In the genomic region with DNA sequence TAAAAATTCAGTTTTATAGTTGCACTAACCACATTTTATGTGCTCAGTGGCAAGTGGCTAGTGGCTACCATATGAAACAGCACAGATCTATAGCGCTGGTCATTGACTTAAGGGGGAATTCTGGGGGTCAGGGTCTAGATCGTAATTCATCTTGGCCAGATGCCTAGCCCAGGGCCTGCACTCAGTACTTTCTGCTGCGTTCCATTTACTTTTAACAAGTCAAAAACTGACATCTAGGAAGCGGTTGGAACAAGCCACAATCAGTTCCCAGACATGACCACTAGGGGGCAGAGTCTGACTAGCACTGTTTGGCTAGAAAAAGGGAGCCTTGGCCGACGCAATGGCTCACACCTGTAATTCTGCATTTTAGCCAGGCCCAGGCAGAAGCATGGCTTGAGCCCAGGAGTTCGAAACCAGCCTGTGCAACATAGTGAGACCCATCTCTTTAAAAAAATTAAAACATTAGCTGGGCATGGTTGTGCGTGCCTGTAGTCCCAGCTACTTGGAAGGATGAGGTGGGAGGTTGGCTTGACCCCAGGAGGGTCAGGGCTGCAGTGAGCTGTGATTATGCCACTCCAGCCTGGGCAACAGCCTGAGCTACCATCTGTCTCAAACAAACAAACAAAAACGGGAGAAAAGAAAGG, we compare ENCODE assay signal across 8 cellular contexts. TPM values are rescaled to one million over a fixed set of nuclear protein-coding genes. Genes with fewer than 3 reads are reported as not detected.
DNase-seq lines count a peak whose midpoint lies in the region; ATAC-seq, FAIRE-seq and TF ChIP-seq lines count a peak whose summit lies in the region.

No MANE protein-coding gene starts in this region.

- ATAC-seq in GM18861 (IDR thresholded peaks at IDR 0.05; ENCODE audit: unreplicated experiment), result peak; percentile 63
- peak; percentile 90 for ATAC-seq in HG03460 (IDR thresholded peaks at IDR 0.05; ENCODE audit: unreplicated experiment)
- ATAC-seq in activated CD4-positive, alpha-beta T cell treated with anti-CD3 and anti-CD28 coated beads for 36 hours, result peak; percentile 95

- FAIRE-seq in A204.1 (lab: Jason Lieb, UNC), result peak; percentile 92

- H3K4me3 ChIP-seq in coronary artery (no peak overlapping the region), lower leg skin (ENCODE audit: low read depth, poor library complexity, severe bottlenecking) (no peak overlapping the region)

- no peak overlapping the region for H3K4me3 Mint-ChIP-seq in activated CD4-positive, alpha-beta T cell treated with anti-CD3 and anti-CD28 coated beads for 36 hours

- peaks cover 7% of the 10 kb centered on the region for H3K4me1 Mint-ChIP-seq in activated CD4-positive, alpha-beta T cell treated with anti-CD3 and anti-CD28 coated beads for 36 hours

- POLR2A ChIA-PET in activated CD4-positive, alpha-beta T cell treated with anti-CD3 and anti-CD28 coated beads for 36 hours (lab: Charles Lee), result no interaction called here

- 11 to 12% methylated on average over 9 of the region's 9 CpGs for WGBS in lower leg skin, 2 donors

- intact Hi-C loops in activated CD4-positive, alpha-beta T cell treated with anti-CD3 and anti-CD28 coated beads for 36 hours (cut with DNase I, micrococcal nuclease), result loop anchor here (1.0 kb wide), 6 partner anchors 9 to 546 kb away; partner anchors contain the start of genes CATIP (in 2 of the 2) and TMBIM1 (in 1 of the 2)
- intact Hi-C loops in lower leg skin (cut with DNase I; ENCODE audit: low total_unique reads), result loop anchor here (10.0 kb wide), 2 partner anchors 54 to 924 kb away; partner anchors contain the start of genes ANKZF1, ATG9A and CATIP

- no peaks in the 10 kb centered on the region for H3K27me3 Mint-ChIP-seq in activated CD4-positive, alpha-beta T cell treated with anti-CD3 and anti-CD28 coated beads for 36 hours

- peak; percentile 32 for DNase-seq in NCI-H524 treated with DMSO at 0.1 percent for 48 hours (lab: John Stamatoyannopoulos, UW)
- peak; percentile 93 for DNase-seq in activated CD4-positive, alpha-beta T cell treated with anti-CD3 and anti-CD28 coated beads for 36 hours
- DNase-seq in coronary artery (ENCODE audit: low spot score), result peak; percentile 86
- DNase-seq in lower leg skin (ENCODE audit: low spot score in 2 of 2), result peak; percentile 86 to 96
- DNase-seq in stimulated activated CD8-positive, alpha-beta memory T cell treated with anti-CD3 and anti-CD28 coated beads, Interleukin-12 subunit alpha, Interleukin-12 subunit beta, amount 100 ng/mL, for 1 hour (ENCODE audit: low read depth), result peak; percentile 82

- H3K27ac ChIP-seq in coronary artery, result no peak overlapping the region

- no peak for TF ChIP-seq POLR2A in lower leg skin (IDR thresholded peaks at IDR 0.05)

- no peak overlapping the region for H3K27ac Mint-ChIP-seq in activated CD4-positive, alpha-beta T cell treated with anti-CD3 and anti-CD28 coated beads for 36 hours

- TF ChIP-seq CTCF in coronary artery (IDR thresholded peaks at IDR 0.05), result peak; percentile 96
- peak in 2 of 3 donors; percentile 9 to 91 for TF ChIP-seq CTCF in lower leg skin (IDR thresholded peaks at IDR 0.05)

- no peaks in the 10 kb centered on the region for H3K9me3 Mint-ChIP-seq in activated CD4-positive, alpha-beta T cell treated with anti-CD3 and anti-CD28 coated beads for 36 hours (ENCODE audit: low read depth)

- H3K36me3 Mint-ChIP-seq in activated CD4-positive, alpha-beta T cell treated with anti-CD3 and anti-CD28 coated beads for 36 hours (ENCODE audit: low read depth), result no peaks in the 10 kb centered on the region

- CTCF ChIA-PET in activated CD4-positive, alpha-beta T cell treated with anti-CD3 and anti-CD28 coated beads for 36 hours (lab: Charles Lee), result interaction anchor here (0.6 to 5.5 kb wide), 18 partner anchors 11 to 164 kb away, joined by 3 to 64 read pairs (median 5); partner anchors contain the start of gene CATIP

RNA-seq across cellular contexts. Expression of gene TMBIM1, which starts 9.0 kb away (rescaled TPM):
- total RNA-seq in activated CD4-positive, alpha-beta T cell treated with anti-CD3 and anti-CD28 coated beads for 36 hours, result 10 to 100 TPM; 51.1 to 54.0 TPM
- 100 to 1,000 TPM; 205 to 318 (median 287) TPM for total RNA-seq in lower leg skin

RNA-seq across cellular contexts. Expression of gene PNKD, which starts 31.0 kb away (rescaled TPM):
- 10 to 100 TPM; 17.8 to 18.5 TPM for total RNA-seq in activated CD4-positive, alpha-beta T cell treated with anti-CD3 and anti-CD28 coated beads for 36 hours
- 10 to 100 TPM; 26.6 to 60.6 (median 43.3) TPM for total RNA-seq in lower leg skin

RNA-seq across cellular contexts. Expression of gene AAMP, which starts 31.4 kb away (rescaled TPM):
- total RNA-seq in activated CD4-positive, alpha-beta T cell treated with anti-CD3 and anti-CD28 coated beads for 36 hours, result 10 to 100 TPM; 49.7 to 72.2 TPM
- total RNA-seq in lower leg skin, result 100 to 1,000 TPM; 142 to 171 (median 151) TPM

RNA-seq across cellular contexts. Expression of gene GPBAR1, which starts 40.5 kb away (rescaled TPM):
- total RNA-seq in activated CD4-positive, alpha-beta T cell treated with anti-CD3 and anti-CD28 coated beads for 36 hours, result under 1 TPM; 0.11 to 0.40 TPM
- total RNA-seq in lower leg skin, result 1 to 10 TPM in 3 of 4 donors, under 1 TPM in 1; 0.34 to 1.7 (median 1.4) TPM

RNA-seq across cellular contexts. Expression of gene CATIP, which starts 55.4 kb away (rescaled TPM):
- not detected for total RNA-seq in activated CD4-positive, alpha-beta T cell treated with anti-CD3 and anti-CD28 coated beads for 36 hours
- total RNA-seq in lower leg skin, result not detected

Comparison
In these comparisons a context has a peak if more than half of its experiments do, and no peak if none do; other contexts are left out.
1. DNase-seq: peak in every context shown above with its lines; median percentile 93 in activated CD4-positive, alpha-beta T cell treated with anti-CD3 and anti-CD28 coated beads for 36 hours; 91 in lower leg skin; 86 in coronary artery; 82 in stimulated activated CD8-positive, alpha-beta memory T cell treated with anti-CD3 and anti-CD28 coated beads, Interleukin-12 subunit alpha, Interleukin-12 subunit beta, amount 100 ng/mL, for 1 hour; 32 in NCI-H524 treated with DMSO at 0.1 percent for 48 hours.